ENCODE assay signal across 8 cellular contexts in the genomic region with DNA sequence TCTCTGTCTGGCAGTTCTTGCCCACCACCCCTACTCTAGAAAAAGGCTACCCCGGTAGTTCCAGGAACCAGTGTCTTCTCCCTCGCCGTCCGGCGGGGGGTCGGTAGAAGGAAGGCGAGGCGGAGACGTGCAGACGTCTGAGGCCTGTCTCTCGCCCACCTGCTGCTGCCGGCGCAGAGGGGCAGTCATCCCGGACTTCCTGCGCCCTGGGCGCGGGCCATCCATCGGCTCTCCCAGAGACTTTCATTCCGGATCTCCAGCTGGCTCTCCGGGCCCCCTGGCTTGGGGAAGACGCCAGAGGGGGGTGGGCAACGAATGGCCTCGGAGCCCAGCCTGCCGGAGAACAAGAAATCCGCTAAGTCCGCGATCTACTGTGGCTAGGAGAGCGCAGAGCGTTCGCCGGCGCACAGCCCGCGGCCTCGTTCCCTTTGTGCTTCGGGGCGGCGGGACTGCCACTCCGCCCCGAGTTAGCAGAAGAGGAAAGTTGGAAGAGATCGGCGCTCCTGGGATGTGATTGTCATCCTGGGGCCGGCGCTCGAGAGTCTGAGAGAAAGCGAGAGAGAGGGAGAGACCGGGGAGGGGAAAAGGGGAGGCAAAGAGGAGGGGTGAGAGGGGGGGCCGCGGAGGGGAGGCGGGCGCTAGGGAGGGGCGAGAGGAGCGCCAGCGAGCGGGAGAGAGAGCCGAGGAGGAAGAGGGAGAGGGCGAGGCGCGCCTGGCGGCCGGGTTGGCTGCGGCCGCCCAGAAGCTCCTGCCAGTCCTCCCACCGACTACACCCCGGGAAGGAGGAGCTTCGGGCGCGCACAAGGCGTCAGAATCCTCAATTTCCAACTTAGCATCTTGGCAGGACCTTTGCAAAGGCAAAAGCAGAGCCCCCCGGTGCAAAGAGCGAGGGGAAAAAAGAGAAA. TPM values are rescaled to one million over a fixed set of nuclear protein-coding genes. Genes with fewer than 3 reads are reported as not detected.
A peak's percentile ranks its signal among the peaks of the same experiment; 100 is the strongest.
DNase-seq lines count a peak whose midpoint lies in the region; ATAC-seq, FAIRE-seq and TF ChIP-seq lines count a peak whose summit lies in the region.

A gene (plus strand): TSS at position 832 of the 905 bp plus-strand sequence. CDS start 334 bp downstream, outside the sequence.

- peaks cover 2% of the 10 kb centered on the region for H3K36me3 Mint-ChIP-seq in activated CD4-positive, alpha-beta T cell treated with anti-CD3 and anti-CD28 coated beads for 36 hours (ENCODE audit: low read depth)

- peaks cover 32% of the 10 kb centered on the region for H3K4me1 Mint-ChIP-seq in activated CD4-positive, alpha-beta T cell treated with anti-CD3 and anti-CD28 coated beads for 36 hours

- CTCF ChIA-PET in activated CD4-positive, alpha-beta T cell treated with anti-CD3 and anti-CD28 coated beads for 36 hours (lab: Charles Lee), result interaction anchor here (0.7 kb wide), 1 partner anchor 629 kb away, joined by 3 read pairs; no protein-coding TSS in a partner anchor
- CTCF ChIA-PET in GM12878 (lab: Yijun Ruan, JAX), result no interaction called here

- peak; percentile 78 for DNase-seq in activated CD4-positive, alpha-beta T cell treated with anti-CD3 and anti-CD28 coated beads for 36 hours
- no peak for DNase-seq in activated CD4-positive, alpha-beta T cell treated with anti-CD3 and anti-CD28 coated beads, Interleukin-2, amount 50 U/mL, for 1 hour
- DNase-seq in MG63 (peak; percentile 100), RKO (ENCODE audit: low spot score) (peak; percentile 89), GM12878 (ENCODE audit: low read depth, low spot score) (no peak), hippocampal formation (lab: John Stamatoyannopoulos, UW) (peak; percentile 66 to 77), psoas muscle (peak; percentile 80 to 96)

- H3K27me3 Mint-ChIP-seq in activated CD4-positive, alpha-beta T cell treated with anti-CD3 and anti-CD28 coated beads for 36 hours, result peaks cover 63% of the 10 kb centered on the region

- FAIRE-seq in GM12878 (lab: Jason Lieb, UNC), result no peak

- intact Hi-C loops in activated CD4-positive, alpha-beta T cell treated with anti-CD3 and anti-CD28 coated beads for 36 hours (cut with DNase I, micrococcal nuclease), result loop anchor here in 1 of 2 experiments (2.0 to 10.0 kb wide), 5 partner anchors 978 to 1383 kb away; no protein-coding TSS in a partner anchor
- intact Hi-C loops in GM12878 (cut with micrococcal nuclease; ENCODE audit: unreplicated experiment) (no loop called here), psoas muscle (cut with DNase I) (loop anchor here (5.0 to 10.0 kb wide), 5 partner anchors 645 to 1155 kb away; a partner anchor contains a TSS)

- H3K27ac Mint-ChIP-seq in activated CD4-positive, alpha-beta T cell treated with anti-CD3 and anti-CD28 coated beads for 36 hours, result peak within 1 kb of the TSS; percentile 62

- peak within 1 kb of the TSS; percentile 72 for H3K4me3 Mint-ChIP-seq in activated CD4-positive, alpha-beta T cell treated with anti-CD3 and anti-CD28 coated beads for 36 hours

- H3K4me1 ChIP-seq in GM12878 (ENCODE audit: control insufficient read depth, insufficient read depth, low read length), result peaks cover 3% of the 10 kb centered on the region
- peaks cover 6% of the 10 kb centered on the region for H3K4me1 ChIP-seq in psoas muscle

- TF ChIP-seq EP300 in GM12878 (IDR thresholded peaks at IDR 0.05; ENCODE audit: borderline replicate concordance in 1 of 2, control insufficient read depth in 1 of 2, low read depth in 2 of 2, low read length in 2 of 2), result no peak

- WGBS in GM12878 (ENCODE audit: insufficient coverage, insufficient replicate concordance, low lambda C conversion rate, missing lambda C conversion rate), result 36% methylated on average over 55 of the region's 71 CpGs
- WGBS in psoas muscle, 3 donors, result 1% methylated on average over 59 to 70 of the region's 71 CpGs

- H3K36me3 ChIP-seq in MG63 (peaks cover 28% of the 10 kb centered on the region), GM12878 (ENCODE audit: control insufficient read depth in 2 of 2, insufficient read depth in 2 of 2, low read length in 1 of 2) (no peaks in the 10 kb centered on the region), psoas muscle (ENCODE audit: insufficient read depth in 1 of 2, low read depth in 1 of 2) (no peaks in the 10 kb centered on the region)

- H3K9me3 ChIP-seq in MG63 (no peaks in the 10 kb centered on the region), GM12878 (replicated peaks; ENCODE audit: control insufficient read depth, insufficient read depth, low read length) (peaks cover 6% of the 10 kb centered on the region; the same call in 2 of the 3 replicates), psoas muscle (no peaks in the 10 kb centered on the region)

- peak within 1 kb of the TSS; percentile 58 for H3K4me2 ChIP-seq in GM12878 (ENCODE audit: control insufficient read depth, insufficient read depth)

- TF ChIP-seq CTCF in GM12878 (IDR thresholded peaks at IDR 0.05 in 2 of 3, conservative IDR thresholded peaks at IDR 0.05 in 1 of 3; ENCODE audit: control insufficient read depth in 2 of 3, extremely low read depth in 1 of 3, insufficient read depth in 1 of 3, low read depth in 3 of 3, low read length in 3 of 3) (no peak), psoas muscle (IDR thresholded peaks at IDR 0.05) (peak; percentile 17)

- H2AFZ ChIP-seq in GM12878 (ENCODE audit: control insufficient read depth, low read depth, low read length), result peak within 1 kb of the TSS; percentile 47

- H3K79me2 ChIP-seq in GM12878 (ENCODE audit: control insufficient read depth, insufficient read depth, low read length), result no peaks in the 10 kb centered on the region

- no TSS peak for BruUV-seq in GM12878 (replicated peaks; lab: Mats Ljungman, UMichigan)

- RAD21 ChIA-PET in GM12878 (lab: Charles Lee; ENCODE audit: unreplicated experiment), result no interaction called here

- no peaks in the 10 kb centered on the region for H3K9me3 Mint-ChIP-seq in activated CD4-positive, alpha-beta T cell treated with anti-CD3 and anti-CD28 coated beads for 36 hours (ENCODE audit: low read depth)

- ATAC-seq in activated CD4-positive, alpha-beta T cell treated with anti-CD3 and anti-CD28 coated beads for 36 hours, result peak; percentile 6
- peak; percentile 44 for ATAC-seq in GM12878
- peak; percentile 54 to 75 (median 68) for ATAC-seq in psoas muscle
- ATAC-seq in HG02763 (IDR thresholded peaks at IDR 0.05; ENCODE audit: unreplicated experiment), result no peak

- no peak within 1 kb of the TSS for H3K27ac ChIP-seq in GM12878 (ENCODE audit: control insufficient read depth, insufficient read depth)
- H3K27ac ChIP-seq in psoas muscle, result peak within 1 kb of the TSS; percentile 97

- peak within 1 kb of the TSS; percentile 74 for H3K4me3 ChIP-seq in MG63
- peak within 1 kb of the TSS; percentile 67 for H3K4me3 ChIP-seq in GM12878
- H3K4me3 ChIP-seq in psoas muscle, result peak within 1 kb of the TSS; percentile 89

- H3K27me3 ChIP-seq in MG63 (no peaks in the 10 kb centered on the region), GM12878 (replicated peaks in 1 of 2; ENCODE audit: control insufficient read depth in 2 of 2, insufficient read depth in 2 of 2, low read length in 1 of 2) (peaks cover 2 to 18% of the 10 kb centered on the region in 2 experiments), psoas muscle (ENCODE audit: insufficient read depth in 3 of 3, low read length in 2 of 3) (peaks cover 0 to 34% (median 3%) of the 10 kb centered on the region in 3 donors)

- SMC1A ChIA-PET in GM12878 (lab: Charles Lee; ENCODE audit: uncharacterized antibody, unreplicated experiment), result no interaction called here

- no peaks in the 10 kb centered on the region for H4K20me1 ChIP-seq in GM12878 (ENCODE audit: control insufficient read depth, insufficient read depth)

- POLR2A ChIA-PET in activated CD4-positive, alpha-beta T cell treated with anti-CD3 and anti-CD28 coated beads for 36 hours (lab: Charles Lee), result no interaction called here
- POLR2A ChIA-PET in GM12878 (lab: Charles Lee), result no interaction called here

- no peak within 1 kb of the TSS for H3K9ac ChIP-seq in GM12878 (ENCODE audit: control insufficient read depth, insufficient read depth, low read length)

- no peak for TF ChIP-seq RAD21 in GM12878 (IDR thresholded peaks at IDR 0.05; ENCODE audit: insufficient read depth, low read depth, low read length)

- TF ChIP-seq POLR2A in GM12878 (IDR thresholded peaks at IDR 0.05; ENCODE audit: low read depth, low read length), result peak; percentile 41; the same call in 1 of the 2 replicates

- in situ Hi-C loops in GM12878 (cut with MboI), result no loop called here

TF ChIP-seq in GM12878, 131 proteins besides CTCF, POLR2A, EP300 and RAD21 (continues in another document):
- TF ChIP-seq IKZF1 (conservative IDR thresholded peaks at IDR 0.05), result no peak

RNA-seq across cellular contexts. Expression of the gene that starts here (rescaled TPM):
- total RNA-seq in activated CD4-positive, alpha-beta T cell treated with anti-CD3 and anti-CD28 coated beads for 36 hours, result not detected
- total RNA-seq in MG63 (2014; rRNA removed; shearing (Covaris generic); ENCODE audit: low replicate concordance), result 16.7 and 26.4 TPM in 2 replicates
- total RNA-seq in GM12878 (2013; cell fraction: nucleolus; rRNA removed), result not detected in 2 replicates
- not detected in 2 replicates for total RNA-seq in GM12878 (2014; rRNA removed)
- total RNA-seq in GM12878 (2014; rRNA removed; fragmentation: Illumina TruSeq; extraction: Trizol), result not detected in 2 replicates
- not detected in 2 replicates for total RNA-seq in GM12878 (2021)
- polyA plus RNA-seq in GM12878 (2011; ENCODE audit: low read depth), result not detected
- polyA plus RNA-seq in GM12878 (2011; rRNA removed), result 0.08 TPM in 1 of 2 replicates, not detected in the other
- polyA plus RNA-seq in GM12878 (2011; cell fraction: cytosol; rRNA removed), result 0.10 TPM in 1 of 2 replicates, not detected in the other
- 0.28 and 0.47 TPM in 2 replicates for polyA plus RNA-seq in GM12878 (2011; cell fraction: nucleus; rRNA removed)
- not detected in 2 replicates for polyA plus RNA-seq in GM12878 (2012)
- polyA plus RNA-seq in GM12878 (2014; fragmentation: Illumina TruSeq; extraction: Trizol), result not detected in 2 replicates
- polyA plus RNA-seq in GM12878 (2014; fragmentation: Nextera tagmentation; extraction: Ambion mirVana), result not detected
- not detected in 2 replicates for polyA plus RNA-seq in GM12878 (2014; rRNA removed)
- polyA plus RNA-seq in GM12878 (2016; fragmentation: Nextera tagmentation; extraction: Ambion mirVana), result not detected
- polyA minus RNA-seq in GM12878 (2011; rRNA and poly(A)+ RNA removed), result not detected in 2 replicates
- not detected in 2 replicates for polyA minus RNA-seq in GM12878 (2011; cell fraction: cytosol; rRNA and poly(A)+ RNA removed)
- polyA minus RNA-seq in GM12878 (2011; cell fraction: nucleus; rRNA and poly(A)+ RNA removed), result not detected in 2 replicates
- total RNA-seq in psoas muscle, result 1 to 10 TPM in 3 of 4 donors, under 1 TPM in 1; 0.56 to 6.8 (median 3.7) TPM
- 10 to 100 TPM in 2 of 3 donors, 1 to 10 TPM in 1; 1.0 to 13.0 (median 11.5) TPM for polyA plus RNA-seq in psoas muscle

Comparison
In these comparisons a context has a peak if more than half of its experiments do, and no peak if none do; other contexts are left out.
1. Peak in DNase-seq and ATAC-seq in activated CD4-positive, alpha-beta T cell treated with anti-CD3 and anti-CD28 coated beads for 36 hours; RNA of the gene not detected or under 1 TPM.
2. Peak in ATAC-seq, H3K4me3 ChIP-seq and H3K4me2 ChIP-seq in GM12878; RNA of the gene not detected or under 1 TPM.
3. DNase-seq: peak in MG63 (single experiment), RKO (single experiment), hippocampal formation (2 of 2) and psoas muscle (2 of 2); none in activated CD4-positive, alpha-beta T cell treated with anti-CD3 and anti-CD28 coated beads, Interleukin-2, amount 50 U/mL, for 1 hour (single experiment) and GM12878 (single experiment).
4. Peak in every context shown above with its lines, with median percentiles within 50 percentile points of each other: H3K4me3 ChIP-seq.